In genomic region chr16:15950167-15950854, GRCh38 we compare ENCODE assay signal across 8 cellular contexts. TPM values are rescaled to one million over a fixed set of nuclear protein-coding genes. Genes with fewer than 3 reads are reported as not detected.
DNase-seq lines count a peak whose midpoint lies in the region; ATAC-seq, FAIRE-seq and TF ChIP-seq lines count a peak whose summit lies in the region.

No MANE protein-coding gene starts in this region.

- peaks cover 51% of the 10 kb centered on the region for H3K4me1 Mint-ChIP-seq in activated naive CD8-positive, alpha-beta T cell treated with anti-CD3 and anti-CD28 coated beads for 36 hours

- CTCF ChIA-PET in AG04450 (lab: Charles Lee), result interaction anchor here (0.6 to 1.2 kb wide), 2 partner anchors 9 to 76 kb away, joined by 5 read pairs; no protein-coding TSS in a partner anchor

- H3K4me3 ChIP-seq in AG04450 (ENCODE audit: low read depth, low read length) (peak overlapping the region; percentile 97), RWPE2 (ENCODE audit: severe bottlenecking) (peak overlapping the region; percentile 91), heart left ventricle (peak overlapping the region; percentile 67 to 98 (median 86)), psoas muscle (peak overlapping the region; percentile 83)

- H3K9me3 ChIP-seq in AG04450 (ENCODE audit: control insufficient read depth, insufficient read depth, low read length), result no peaks in the 10 kb centered on the region
- no peaks in the 10 kb centered on the region for H3K9me3 ChIP-seq in RWPE2 (ENCODE audit: severe bottlenecking)
- no peaks in the 10 kb centered on the region for H3K9me3 ChIP-seq in heart left ventricle
- H3K9me3 ChIP-seq in psoas muscle, result no peaks in the 10 kb centered on the region

- H3K36me3 Mint-ChIP-seq in activated naive CD8-positive, alpha-beta T cell treated with anti-CD3 and anti-CD28 coated beads for 36 hours, result peaks cover 36% of the 10 kb centered on the region

- H3K27me3 Mint-ChIP-seq in activated naive CD8-positive, alpha-beta T cell treated with anti-CD3 and anti-CD28 coated beads for 36 hours, result no peaks in the 10 kb centered on the region

- POLR2A ChIA-PET in AG04450 (lab: Yijun Ruan, JAX), result interaction anchor here (0.8 to 1.4 kb wide), 4 partner anchors 34 to 71 kb away, joined by 3 to 6 read pairs (median 4); no protein-coding TSS in a partner anchor

- H3K27ac ChIP-seq in AG04450 (ENCODE audit: low read depth, low read length), result peak overlapping the region; percentile 77
- H3K27ac ChIP-seq in RWPE2 (ENCODE audit: poor library complexity, severe bottlenecking), result peak overlapping the region; percentile 79
- H3K27ac ChIP-seq in heart left ventricle, result peak overlapping the region; percentile 15 to 87 (median 79)
- H3K27ac ChIP-seq in psoas muscle, result peak overlapping the region; percentile 83

- peak overlapping the region; percentile 100 for H3K27ac Mint-ChIP-seq in activated naive CD8-positive, alpha-beta T cell treated with anti-CD3 and anti-CD28 coated beads for 36 hours

- H3K36me3 ChIP-seq in RWPE2 (ENCODE audit: low read depth) (peaks cover 5% of the 10 kb centered on the region; the same call in 1 of the 2 replicates), heart left ventricle (no peaks in the 10 kb centered on the region), psoas muscle (ENCODE audit: insufficient read depth in 1 of 2, low read depth in 1 of 2) (no peaks in the 10 kb centered on the region)

- ATAC-seq in RWPE2 (ENCODE audit: low read depth), result peak; percentile 29; the same call in 2 of the 3 replicates
- ATAC-seq in heart left ventricle, result peak in 3 of 4 donors; percentile 27 to 36 (median 35)
- ATAC-seq in psoas muscle, result peak; percentile 41 to 69 (median 64)
- ATAC-seq in GM18517 (IDR thresholded peaks at IDR 0.05; ENCODE audit: unreplicated experiment), result no peak

- TF ChIP-seq POLR2A in H54 (IDR thresholded peaks at IDR 0.05; ENCODE audit: low read depth, low read length) (no peak), heart left ventricle (IDR thresholded peaks at IDR 0.05) (no peak)

- H3K27me3 ChIP-seq in AG04450 (ENCODE audit: control insufficient read depth, insufficient read depth, low read length), result no peaks in the 10 kb centered on the region
- no peaks in the 10 kb centered on the region for H3K27me3 ChIP-seq in RWPE2 (ENCODE audit: insufficient read depth, poor library complexity, severe bottlenecking)
- no peaks in the 10 kb centered on the region for H3K27me3 ChIP-seq in heart left ventricle
- H3K27me3 ChIP-seq in psoas muscle (ENCODE audit: insufficient read depth in 3 of 3, low read length in 2 of 3), result no peaks in the 10 kb centered on the region

- no peak for TF ChIP-seq CTCF in AG04450 (IDR thresholded peaks at IDR 0.05; ENCODE audit: low read depth, low read length)
- no peak for TF ChIP-seq CTCF in RWPE2 (IDR thresholded peaks at IDR 0.05; ENCODE audit: poor library complexity, severe bottlenecking)
- TF ChIP-seq CTCF in heart left ventricle (IDR thresholded peaks at IDR 0.05), result no peak
- TF ChIP-seq CTCF in psoas muscle (IDR thresholded peaks at IDR 0.05), result no peak

- H3K4me3 Mint-ChIP-seq in activated naive CD8-positive, alpha-beta T cell treated with anti-CD3 and anti-CD28 coated beads for 36 hours, result peak overlapping the region; percentile 99

- WGBS in heart left ventricle, 4 donors, result 4 to 7% (median 5%) methylated on average over 18 of the region's 18 CpGs
- 2 to 3% (median 2%) methylated on average over 18 of the region's 18 CpGs for WGBS in psoas muscle, 3 donors

- intact Hi-C loops in heart left ventricle (cut with DNase I), result loop anchor here in 3 of 10 donors (5.0 to 10.0 kb wide), 3 partner anchors 57 to 104 kb away; no protein-coding TSS in a partner anchor
- intact Hi-C loops in psoas muscle (cut with DNase I), result loop anchor here (5.0 to 10.0 kb wide), 2 partner anchors 47 to 74 kb away; no protein-coding TSS in a partner anchor

- H3K4me1 ChIP-seq in RWPE2 (ENCODE audit: insufficient read depth, poor library complexity, severe bottlenecking), result peaks cover 13% of the 10 kb centered on the region
- H3K4me1 ChIP-seq in heart left ventricle, result peaks cover 0 to 55% (median 21%) of the 10 kb centered on the region in 12 donors
- peaks cover 30% of the 10 kb centered on the region for H3K4me1 ChIP-seq in psoas muscle

- DNase-seq in AG04450 (ENCODE audit: low read depth, low spot score), result no peak
- DNase-seq in H54 (ENCODE audit: insufficient read length, low spot score), result peak; percentile 51
- no peak for DNase-seq in RWPE2 (ENCODE audit: low spot score)
- peak; percentile 55 for DNase-seq in activated naive CD8-positive, alpha-beta T cell treated with anti-CD3 and anti-CD28 coated beads for 36 hours
- peak in 1 of 5 donors; percentile 13 for DNase-seq in heart left ventricle
- no peak for DNase-seq in psoas muscle
- no peak for DNase-seq in mesenteric fat pad (ENCODE audit: low spot score)

- no peaks in the 10 kb centered on the region for H3K9me3 Mint-ChIP-seq in activated naive CD8-positive, alpha-beta T cell treated with anti-CD3 and anti-CD28 coated beads for 36 hours

- FAIRE-seq in H54 (lab: Jason Lieb, UNC), result no peak

RNA-seq across cellular contexts. Expression of gene ABCC1, which starts 0.9 kb away (rescaled TPM):
- 69.7 and 102 TPM in 2 replicates for polyA plus RNA-seq in AG04450 (2011; rRNA removed)
- polyA minus RNA-seq in AG04450 (2011; rRNA and poly(A)+ RNA removed), result 290 and 395 TPM in 2 replicates
- total RNA-seq in activated naive CD8-positive, alpha-beta T cell treated with anti-CD3 and anti-CD28 coated beads for 36 hours, result 10 to 100 TPM; 57.0 to 61.9 TPM
- total RNA-seq in heart left ventricle, result 10 to 100 TPM; 14.4 to 28.0 (median 24.0) TPM
- 10 to 100 TPM in 1 of 2 donors, 1 to 10 TPM in 1; 8.1 to 10.8 TPM for polyA plus RNA-seq in heart left ventricle
- 10 to 100 TPM; 19.5 to 36.5 (median 30.3) TPM for total RNA-seq in psoas muscle
- polyA plus RNA-seq in psoas muscle, result 10 to 100 TPM in 2 of 3 donors, 1 to 10 TPM in 1; 7.4 to 20.5 (median 15.1) TPM
- total RNA-seq in mesenteric fat pad, result 42.8 TPM

Comparison
In these comparisons a context has a peak if more than half of its experiments do, and no peak if none do; other contexts are left out.
1. DNase-seq: peak in H54 (single experiment) and activated naive CD8-positive, alpha-beta T cell treated with anti-CD3 and anti-CD28 coated beads for 36 hours (single experiment); none in AG04450 (single experiment), RWPE2 (single experiment), psoas muscle (0 of 2) and mesenteric fat pad (single experiment).
2. Peak in every context shown above with its lines, with median percentiles within 50 percentile points of each other: H3K27ac ChIP-seq and H3K4me3 ChIP-seq.